Comparison of ENCODE assay signal across 31 cellular contexts in genomic region chrX:9724711-9725110, GRCh38. TPM values are rescaled to one million over a fixed set of nuclear protein-coding genes. Genes with fewer than 3 reads are reported as not detected.
DNase-seq lines count a peak whose midpoint lies in the region; ATAC-seq, FAIRE-seq and TF ChIP-seq lines count a peak whose summit lies in the region.
"Had no signal": no experiment of that assay in that cellular context is flagged by ENCODE, and none has a peak within 500 bp of the region (broad histone marks: within the 10 kb centered on the region; RNA-seq: fewer than 3 reads in every experiment).

No MANE protein-coding gene starts in this region.

- H3K27me3 ChIP-seq in breast epithelium (peaks cover 0 to 7% of the 10 kb centered on the region in 2 donors), K562 (ENCODE audit: control insufficient read depth in 2 of 2, insufficient read depth in 2 of 2, low read length in 2 of 2) (no peaks in the 10 kb centered on the region)
- no peaks in the 10 kb centered on the region for H3K27me3 ChIP-seq in naive thymus-derived CD4-positive, alpha-beta T cell (ENCODE audit: control insufficient read depth in 2 of 2, insufficient read depth in 2 of 2, low read length in 2 of 2)
- H3K27me3 ChIP-seq: ascending aorta; BLaER1 treated with 17β-estradiol and CSF1 and Interleukin-3, amounts not matched to agents 10 nM and 100 nM; esophagus muscularis mucosa; sigmoid colon; stomach; transverse colon had no signal

- H3K36me3 Mint-ChIP-seq in MCF 10A (ENCODE audit: insufficient read depth, unreplicated experiment): peaks cover 5% of the 10 kb centered on the region
- H3K36me3 Mint-ChIP-seq in naive thymus-derived CD4-positive, alpha-beta T cell: peaks cover 16 to 29% (median 23%) of the 10 kb centered on the region in 5 donors
- peaks cover 25% of the 10 kb centered on the region for H3K36me3 Mint-ChIP-seq in stimulated activated memory B cell treated with anti-CD40 and anti-IgM and Interleukin-4, amounts not matched to agents 10 μg/mL and 1 μg/mL and 100 μg/mL, for 72 hours

- H3K9me3 Mint-ChIP-seq in MCF 10A (ENCODE audit: unreplicated experiment): peaks cover 17% of the 10 kb centered on the region
- peaks cover 0 to 78% (median 33%) of the 10 kb centered on the region in 11 donors for H3K9me3 Mint-ChIP-seq in naive thymus-derived CD4-positive, alpha-beta T cell
- H3K9me3 Mint-ChIP-seq in stimulated activated memory B cell treated with anti-CD40 and anti-IgM and Interleukin-4, amounts not matched to agents 10 μg/mL and 1 μg/mL and 100 μg/mL, for 72 hours: peaks cover 19% of the 10 kb centered on the region

- DNase-seq in MCF 10A (ENCODE audit: unreplicated experiment) (peak; percentile 26), breast epithelium (ENCODE audit: low spot score in 2 of 2) (no peak), K562 (ENCODE audit: extremely low read depth in 1 of 4, low spot score in 3 of 4) (no peak), fibroblast of pulmonary artery (ENCODE audit: low read depth) (peak; percentile 42)
- DNase-seq in naive thymus-derived CD4-positive, alpha-beta T cell: no peak
- no peak for DNase-seq in activated CD4-positive, alpha-beta T cell treated with anti-CD3 and anti-CD28 coated beads, Interleukin-2, amount 50 U/mL, for 1 hour
- DNase-seq: activated CD4-positive, alpha-beta T cell treated with anti-CD3 and anti-CD28 coated beads, Interleukin-2, amount 10 ng/mL, durations not matched to agents 7 days and 5 days; activated naive CD4-positive, alpha-beta T cell treated with anti-CD3 and anti-CD28 coated beads, Interleukin-2, amount 50 U/mL, for 16 hours; Caco-2; DMS79; effector memory CD8-positive, alpha-beta T cell; lower lobe of right lung; NCI-H1105 treated with DMSO at 0.1 percent for 48 hours; NCI-H2029; NCI-H2227 treated with DMSO at 0.1 percent for 48 hours; NCI-H82; OCI-M1; Right ventricle myocardium superior; sigmoid colon; stomach; T1000; transverse colon had no signal

- ATAC-seq in K562: peak; percentile 54; the same call in 1 of the 3 replicates
- ATAC-seq in naive thymus-derived CD4-positive, alpha-beta T cell: no peak
- no peak for ATAC-seq in HG03521 (IDR thresholded peaks at IDR 0.05; ENCODE audit: unreplicated experiment)
- ATAC-seq in stimulated activated memory B cell treated with anti-CD40 and anti-IgM and Interleukin-4, amounts not matched to agents 10 μg/mL and 1 μg/mL and 100 μg/mL, for 72 hours: no peak
- ATAC-seq: effector memory CD8-positive, alpha-beta T cell; GM12878; lower lobe of right lung had no signal

- H3K4me3 ChIP-seq in breast epithelium (no peak overlapping the region), K562 (no peak overlapping the region), fibroblast of pulmonary artery (replicated peaks; ENCODE audit: low read depth, low read length) (no peak overlapping the region)
- no peak overlapping the region for H3K4me3 ChIP-seq in naive thymus-derived CD4-positive, alpha-beta T cell (ENCODE audit: low read length)
- H3K4me3 ChIP-seq: ascending aorta; BLaER1 treated with 17β-estradiol and CSF1 and Interleukin-3, amounts not matched to agents 10 nM and 100 nM; esophagus muscularis mucosa; GM12878; lower lobe of right lung; sigmoid colon; stomach; transverse colon had no signal

- POLR2A ChIA-PET in MCF 10A (lab: Yijun Ruan, JAX) (no interaction called here), K562 (lab: Yijun Ruan, JAX) (no interaction called here)
- POLR2A ChIA-PET in naive thymus-derived CD4-positive, alpha-beta T cell (lab: Charles Lee): no interaction called here

- TF ChIP-seq CTCF in MCF 10A (IDR thresholded peaks at IDR 0.05; ENCODE audit: unreplicated experiment) (no peak), breast epithelium (IDR thresholded peaks at IDR 0.05) (no peak), K562 (IDR thresholded peaks at IDR 0.05 in 2 of 3, conservative IDR thresholded peaks at IDR 0.05 in 1 of 3; ENCODE audit: insufficient read depth in 2 of 3, low read depth in 1 of 3, low read length in 3 of 3) (no peak), fibroblast of pulmonary artery (IDR thresholded peaks at IDR 0.05; ENCODE audit: low read length, missing control alignments) (peak; percentile 19)

- CTCF ChIA-PET in MCF 10A (lab: Yijun Ruan, JAX) (interaction anchor here (1.8 kb wide), 1 partner anchor 15 kb away, joined by 10 read pairs; no protein-coding TSS in a partner anchor), K562 (lab: Yijun Ruan, JAX; ENCODE audit: low intra/inter-chr PET ratio) (no interaction called here)
- CTCF ChIA-PET in naive thymus-derived CD4-positive, alpha-beta T cell (lab: Charles Lee): interaction anchor here (0.6 kb wide), 1 partner anchor 985 kb away, joined by 3 read pairs; no protein-coding TSS in a partner anchor

- no peak for FAIRE-seq in K562 (lab: Jason Lieb, UNC)
- FAIRE-seq: GM12878 had no signal

- BruUV-seq in MCF 10A (replicated peaks; lab: Mats Ljungman, UMichigan) (no TSS peak), K562 (replicated peaks; lab: Mats Ljungman, UMichigan) (no TSS peak)

- no peaks in the 10 kb centered on the region for H4K20me1 ChIP-seq in K562 (replicated peaks; ENCODE audit: control insufficient read depth, insufficient read depth, low read length)
- H4K20me1 ChIP-seq: BLaER1 treated with 17β-estradiol and CSF1 and Interleukin-3, amounts not matched to agents 10 nM and 100 nM had no signal

- H3K4me2 ChIP-seq in K562 (ENCODE audit: insufficient read depth, low read length): no peak overlapping the region
- H3K4me2 ChIP-seq: BLaER1 treated with 17β-estradiol and CSF1 and Interleukin-3, amounts not matched to agents 10 nM and 100 nM had no signal

- no peak overlapping the region for H2AFZ ChIP-seq in K562 (ENCODE audit: low read depth, low read length)

- H3K4me1 ChIP-seq in breast epithelium: no peaks in the 10 kb centered on the region
- no peaks in the 10 kb centered on the region for H3K4me1 ChIP-seq in K562 (replicated peaks in 1 of 2; ENCODE audit: control insufficient read depth in 2 of 2, insufficient read depth in 2 of 2, low read length in 2 of 2)
- no peaks in the 10 kb centered on the region for H3K4me1 ChIP-seq in naive thymus-derived CD4-positive, alpha-beta T cell (ENCODE audit: control insufficient read depth in 2 of 2, insufficient read depth in 2 of 2, low read length in 2 of 2)
- H3K4me1 ChIP-seq: ascending aorta, Caco-2, esophagus muscularis mucosa, lower lobe of right lung, sigmoid colon, stomach, transverse colon had no signal

- WGBS in K562 (ENCODE audit: insufficient coverage, low coverage, missing lambda C conversion rate): 0% methylated on average over 2 of the region's 2 CpGs

- TF ChIP-seq POLR2A in breast epithelium (IDR thresholded peaks at IDR 0.05) (no peak), K562 (conservative IDR thresholded peaks at IDR 0.05) (no peak)

- H3K9ac ChIP-seq in K562 (ENCODE audit: insufficient read depth in 1 of 2, low read depth in 2 of 2, low read length in 2 of 2): no peak overlapping the region
- H3K9ac ChIP-seq: BLaER1 treated with 17β-estradiol and CSF1 and Interleukin-3, amounts not matched to agents 10 nM and 100 nM had no signal

- no peaks in the 10 kb centered on the region for H3K9me1 ChIP-seq in K562 (ENCODE audit: control insufficient read depth, insufficient read depth, low read length)

- H3K36me3 ChIP-seq in breast epithelium (no peaks in the 10 kb centered on the region), K562 (ENCODE audit: control insufficient read depth, insufficient read depth, low read length) (no peaks in the 10 kb centered on the region)
- H3K36me3 ChIP-seq in naive thymus-derived CD4-positive, alpha-beta T cell (ENCODE audit: control insufficient read depth in 2 of 3, insufficient read depth in 3 of 3, low read length in 3 of 3): no peaks in the 10 kb centered on the region
- H3K36me3 ChIP-seq: lower lobe of right lung, sigmoid colon, transverse colon had no signal

- H3K27ac ChIP-seq in breast epithelium: no peak overlapping the region
- H3K27ac ChIP-seq in K562 (ENCODE audit: extremely low read depth, low read depth, low read length): no peak overlapping the region
- H3K27ac ChIP-seq in naive thymus-derived CD4-positive, alpha-beta T cell (ENCODE audit: low read depth, low read length): no peak overlapping the region
- H3K27ac ChIP-seq: 22Rv1; ascending aorta; BLaER1 treated with 17β-estradiol and CSF1 and Interleukin-3, amounts not matched to agents 10 nM and 100 nM; esophagus muscularis mucosa; lower lobe of right lung; sigmoid colon; stomach; transverse colon had no signal

- H3K79me2 ChIP-seq in K562 (ENCODE audit: control insufficient read depth, insufficient read depth, low read length): no peaks in the 10 kb centered on the region

- H3K4me1 Mint-ChIP-seq in MCF 10A (ENCODE audit: insufficient read depth, unreplicated experiment): no peaks in the 10 kb centered on the region
- H3K4me1 Mint-ChIP-seq in naive thymus-derived CD4-positive, alpha-beta T cell: peaks cover 0 to 2% (median 0%) of the 10 kb centered on the region in 7 donors
- H3K4me1 Mint-ChIP-seq in stimulated activated memory B cell treated with anti-CD40 and anti-IgM and Interleukin-4, amounts not matched to agents 10 μg/mL and 1 μg/mL and 100 μg/mL, for 72 hours: peaks cover 8% of the 10 kb centered on the region
- H3K4me1 Mint-ChIP-seq: activated CD4-positive, alpha-beta T cell treated with anti-CD3 and anti-CD28 coated beads, Interleukin-2, amount 10 ng/mL, durations not matched to agents 7 days and 5 days had no signal

- no peak overlapping the region for H3K4me3 Mint-ChIP-seq in MCF 10A (ENCODE audit: unreplicated experiment)
- no peak overlapping the region for H3K4me3 Mint-ChIP-seq in naive thymus-derived CD4-positive, alpha-beta T cell
- no peak overlapping the region for H3K4me3 Mint-ChIP-seq in stimulated activated memory B cell treated with anti-CD40 and anti-IgM and Interleukin-4, amounts not matched to agents 10 μg/mL and 1 μg/mL and 100 μg/mL, for 72 hours
- H3K4me3 Mint-ChIP-seq: activated CD4-positive, alpha-beta T cell treated with anti-CD3 and anti-CD28 coated beads, Interleukin-2, amount 10 ng/mL, durations not matched to agents 7 days and 5 days; effector memory CD8-positive, alpha-beta T cell had no signal

- H3K27ac Mint-ChIP-seq in MCF 10A (ENCODE audit: low read depth, unreplicated experiment): no peak overlapping the region
- H3K27ac Mint-ChIP-seq in naive thymus-derived CD4-positive, alpha-beta T cell: no peak overlapping the region
- no peak overlapping the region for H3K27ac Mint-ChIP-seq in stimulated activated memory B cell treated with anti-CD40 and anti-IgM and Interleukin-4, amounts not matched to agents 10 μg/mL and 1 μg/mL and 100 μg/mL, for 72 hours
- H3K27ac Mint-ChIP-seq: activated CD4-positive, alpha-beta T cell treated with anti-CD3 and anti-CD28 coated beads, Interleukin-2, amount 10 ng/mL, durations not matched to agents 7 days and 5 days; effector memory CD8-positive, alpha-beta T cell; progenitor cell of endocrine pancreas had no signal

- in situ Hi-C loops in K562 (cut with MboI): no loop called here

- peak in 1 of 2 experiments; percentile 6; a peak in 1 of 4 replicates for TF ChIP-seq RAD21 in K562 (CRISPR knock-in tag; conservative IDR thresholded peaks at IDR 0.05 in 1 of 2, IDR thresholded peaks at IDR 0.05 in 1 of 2)

- H3K27me3 Mint-ChIP-seq in MCF 10A (ENCODE audit: insufficient read depth, unreplicated experiment): no peaks in the 10 kb centered on the region
- no peaks in the 10 kb centered on the region for H3K27me3 Mint-ChIP-seq in naive thymus-derived CD4-positive, alpha-beta T cell
- H3K27me3 Mint-ChIP-seq in stimulated activated memory B cell treated with anti-CD40 and anti-IgM and Interleukin-4, amounts not matched to agents 10 μg/mL and 1 μg/mL and 100 μg/mL, for 72 hours: no peaks in the 10 kb centered on the region
- H3K27me3 Mint-ChIP-seq: activated CD4-positive, alpha-beta T cell treated with anti-CD3 and anti-CD28 coated beads, Interleukin-2, amount 10 ng/mL, durations not matched to agents 7 days and 5 days; progenitor cell of endocrine pancreas had no signal

- no peak for TF ChIP-seq EP300 in K562 (IDR thresholded peaks at IDR 0.05; ENCODE audit: low read length)

- H3K9me3 ChIP-seq in breast epithelium: peaks cover 6 to 35% of the 10 kb centered on the region in 2 donors
- 0 out of 2 replicates have a peak, but pooled peaks cover 5% of the 10 kb centered on the region for H3K9me3 ChIP-seq in K562 (replicated peaks; ENCODE audit: control insufficient read depth, insufficient read depth, low read depth, low read length)
- peaks cover 0 to 36% (median 0%) of the 10 kb centered on the region in 3 experiments for H3K9me3 ChIP-seq in naive thymus-derived CD4-positive, alpha-beta T cell (ENCODE audit: control insufficient read depth in 2 of 3, low read length in 3 of 3)
- H3K9me3 ChIP-seq: Caco-2, transverse colon had no signal

- intact Hi-C loops in MCF 10A (cut with micrococcal nuclease): no loop called here
- intact Hi-C loops in breast epithelium (cut with DNase I; ENCODE audit: low total_unique reads): loop anchor here (1.0 kb wide), 1 partner anchor 31 kb away; no protein-coding TSS in a partner anchor
- intact Hi-C loops in K562 (cut with micrococcal nuclease): no loop called here
- intact Hi-C loops in naive thymus-derived CD4-positive, alpha-beta T cell (cut with micrococcal nuclease): no loop called here

RNA-seq across cellular contexts. Expression of gene GPR143, which starts 40.9 kb away (rescaled TPM):
- total RNA-seq in MCF 10A (2022): 0.77 and 0.93 TPM in 2 replicates
- 1 to 10 TPM in 2 of 3 donors, not detected in 1; 3.4 to 3.6 TPM for total RNA-seq in breast epithelium
- not detected in 2 replicates for total RNA-seq in K562 (2011; cell fraction: chromatin; rRNA removed; ENCODE audit: low replicate concordance)
- total RNA-seq in K562 (2011; cell fraction: nucleolus; rRNA removed): not detected in 2 replicates
- total RNA-seq in K562 (2011; cell fraction: nucleoplasm; rRNA removed): not detected in 2 replicates
- not detected in 2 replicates for total RNA-seq in K562 (2014; rRNA removed)
- not detected in 2 replicates for total RNA-seq in K562 (2014; rRNA removed; fragmentation: Illumina TruSeq; extraction: Trizol)
- total RNA-seq in K562 (2015; rRNA removed; fragmentation: Illumina TruSeq; extraction: Trizol): not detected in 2 replicates
- not detected in 2 replicates for total RNA-seq in K562 (2021)
- polyA plus RNA-seq in K562 (2011; rRNA removed): not detected in 2 replicates
- not detected in 2 replicates for polyA plus RNA-seq in K562 (2011; cell fraction: cytosol; rRNA removed)
- polyA plus RNA-seq in K562 (2011; cell fraction: nucleus; rRNA removed): not detected in 2 replicates
- not detected in 2 replicates for polyA plus RNA-seq in K562 (2012)
- not detected in 2 replicates for polyA plus RNA-seq in K562 (2014; fragmentation: Illumina TruSeq; extraction: Trizol)
- polyA plus RNA-seq in K562 (2014; fragmentation: Nextera tagmentation; extraction: Ambion mirVana): not detected
- not detected in 2 replicates for polyA plus RNA-seq in K562 (2014; rRNA removed)
- not detected in 2 replicates for polyA minus RNA-seq in K562 (2011; rRNA and poly(A)+ RNA removed)
- not detected in 2 replicates for polyA minus RNA-seq in K562 (2011; cell fraction: cytosol; rRNA and poly(A)+ RNA removed)
- polyA minus RNA-seq in K562 (2011; cell fraction: nucleus; rRNA and poly(A)+ RNA removed): not detected in 2 replicates
- total RNA-seq in naive thymus-derived CD4-positive, alpha-beta T cell: not detected
- under 1 TPM in 1 of 2 donors, not detected in 1; 0.20 TPM for polyA plus RNA-seq in naive thymus-derived CD4-positive, alpha-beta T cell
- total RNA-seq: activated CD4-positive, alpha-beta T cell treated with anti-CD3 and anti-CD28 coated beads, Interleukin-2, amount 10 ng/mL, durations not matched to agents 7 days and 5 days; ascending aorta; H4; Right ventricle myocardium superior; sigmoid colon had no signal

Comparison
In these comparisons a context has a peak if more than half of its experiments do, and no peak if none do; other contexts are left out.
1. DNase-seq: peak in MCF 10A (single experiment) and fibroblast of pulmonary artery (single experiment); none in breast epithelium (0 of 2), K562 (0 of 4), naive thymus-derived CD4-positive, alpha-beta T cell (0 of 9) and activated CD4-positive, alpha-beta T cell treated with anti-CD3 and anti-CD28 coated beads, Interleukin-2, amount 50 U/mL, for 1 hour (single experiment).